In the genomic region with DNA sequence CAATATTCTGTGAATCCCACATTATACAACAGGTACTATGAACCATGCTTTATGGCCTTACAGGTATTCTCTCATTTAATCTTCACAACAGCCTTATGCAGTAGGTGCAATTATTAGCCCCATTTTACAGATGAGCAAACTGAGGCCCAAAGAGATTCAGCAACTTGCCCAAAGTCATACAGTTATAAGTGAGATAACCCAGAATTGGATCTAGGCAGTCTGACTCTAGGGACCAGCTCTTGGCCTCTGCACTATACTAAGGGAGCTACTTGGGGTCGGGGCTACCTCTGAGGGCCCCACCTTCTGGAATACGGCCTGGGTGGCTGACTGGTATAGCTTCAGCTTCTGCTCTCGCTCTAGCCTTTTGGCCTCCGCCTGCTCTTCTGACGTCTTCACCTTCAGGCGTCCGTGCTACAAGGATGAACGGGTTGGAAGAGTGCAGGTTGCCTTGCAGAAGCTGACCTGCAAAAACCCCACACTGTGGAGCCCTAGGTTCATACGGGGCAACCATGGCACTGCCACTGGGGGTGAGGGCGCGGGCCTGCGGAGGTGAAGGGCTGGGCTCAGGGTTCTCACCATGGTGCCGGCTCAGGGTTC, we compare ENCODE assay signal across 8 cellular contexts. TPM values are rescaled to one million over a fixed set of nuclear protein-coding genes. Genes with fewer than 3 reads are reported as not detected.
DNase-seq lines count a peak whose midpoint lies in the region; ATAC-seq, FAIRE-seq and TF ChIP-seq lines count a peak whose summit lies in the region.

No MANE protein-coding gene starts in this region.

- H3K27me3 ChIP-seq in iPS-18a (ENCODE audit: control insufficient read depth, insufficient read depth, low read length), result no peaks in the 10 kb centered on the region
- no peaks in the 10 kb centered on the region for H3K27me3 ChIP-seq in stomach smooth muscle (ENCODE audit: control insufficient read depth in 1 of 2, insufficient read depth in 2 of 2, low read length in 2 of 2)

- peak overlapping the region; percentile 88 for H3K27ac Mint-ChIP-seq in activated T-cell treated with anti-CD3 and anti-CD28 coated beads, Interleukin-2, amount 50 U/mL, for 72 hours
- peak overlapping the region; percentile 94 for H3K27ac Mint-ChIP-seq in activated CD8-positive, alpha-beta T cell treated with anti-CD3 and anti-CD28 coated beads for 36 hours

- CTCF ChIA-PET in activated CD8-positive, alpha-beta T cell treated with anti-CD3 and anti-CD28 coated beads for 36 hours (lab: Charles Lee), result interaction anchor here (0.7 to 5.4 kb wide), 19 partner anchors 8 to 166 kb away, joined by 3 to 66 read pairs (median 7); a partner anchor contains a TSS

- no peaks in the 10 kb centered on the region for H3K27me3 Mint-ChIP-seq in activated T-cell treated with anti-CD3 and anti-CD28 coated beads, Interleukin-2, amount 50 U/mL, for 72 hours (ENCODE audit: low read depth)
- H3K27me3 Mint-ChIP-seq in activated CD8-positive, alpha-beta T cell treated with anti-CD3 and anti-CD28 coated beads for 36 hours, result no peaks in the 10 kb centered on the region

- peaks cover 2 to 4% of the 10 kb centered on the region in 2 donors for H3K36me3 Mint-ChIP-seq in activated T-cell treated with anti-CD3 and anti-CD28 coated beads, Interleukin-2, amount 50 U/mL, for 72 hours (ENCODE audit: insufficient read depth in 2 of 2)
- H3K36me3 Mint-ChIP-seq in activated CD8-positive, alpha-beta T cell treated with anti-CD3 and anti-CD28 coated beads for 36 hours (ENCODE audit: low read depth), result peaks cover 21% of the 10 kb centered on the region

- H3K4me3 Mint-ChIP-seq in activated T-cell treated with anti-CD3 and anti-CD28 coated beads, Interleukin-2, amount 50 U/mL, for 72 hours, result peak overlapping the region; percentile 75 to 83
- H3K4me3 Mint-ChIP-seq in activated CD8-positive, alpha-beta T cell treated with anti-CD3 and anti-CD28 coated beads for 36 hours, result peak overlapping the region; percentile 82

- peaks cover 9% of the 10 kb centered on the region for H3K36me3 ChIP-seq in iPS-18a (ENCODE audit: control insufficient read depth, low read depth, low read length)
- H3K36me3 ChIP-seq in stomach smooth muscle (ENCODE audit: control insufficient read depth in 2 of 2, insufficient read depth in 2 of 2, low read length in 2 of 2), result peaks cover 4 to 15% of the 10 kb centered on the region in 2 donors

- H3K27ac ChIP-seq in iPS-18a (ENCODE audit: low read length) (peak overlapping the region; percentile 89), stomach smooth muscle (ENCODE audit: low read length) (peak overlapping the region; percentile 94)

- FAIRE-seq in D721Med (lab: Jason Lieb, UNC), result no peak

- TF ChIP-seq CTCF in activated CD8-positive, alpha-beta T cell treated with anti-CD3 and anti-CD28 coated beads for 36 hours (IDR thresholded peaks at IDR 0.05), result no peak
- TF ChIP-seq CTCF in D721Med (IDR thresholded peaks at IDR 0.05; ENCODE audit: insufficient read depth, missing control alignments), result no peak

- intact Hi-C loops in activated CD8-positive, alpha-beta T cell treated with anti-CD3 and anti-CD28 coated beads for 36 hours (cut with micrococcal nuclease), result loop anchor here (2.0 kb wide), 1 partner anchor 24 kb away; no protein-coding TSS in a partner anchor
- intact Hi-C loops in head of caudate nucleus (cut with DNase I), result no loop called here

- H3K9me3 ChIP-seq in iPS-18a (ENCODE audit: control insufficient read depth, low read depth, low read length), result no peaks in the 10 kb centered on the region
- no peaks in the 10 kb centered on the region for H3K9me3 ChIP-seq in stomach smooth muscle (ENCODE audit: control insufficient read depth in 2 of 2, low read length in 2 of 2)

- no peak for DNase-seq in activated T-cell treated with anti-CD3 and anti-CD28 coated beads, Interleukin-2, amount 50 U/mL, for 72 hours
- DNase-seq in activated T-cell treated with anti-CD3 and anti-CD28 coated beads, Interleukin-2, amount 50 U/mL, for 1 hour, result no peak
- no peak for DNase-seq in activated CD8-positive, alpha-beta T cell treated with anti-CD3 and anti-CD28 coated beads for 36 hours
- DNase-seq in head of caudate nucleus, result no peak
- no peak for DNase-seq in D721Med (ENCODE audit: insufficient read length, low spot score)
- no peak for DNase-seq in activated gamma-delta T cell (lab: John Stamatoyannopoulos, UW)

- H3K9ac ChIP-seq in iPS-18a (ENCODE audit: low read length) (peak overlapping the region; percentile 95), stomach smooth muscle (ENCODE audit: low read length in 2 of 2) (peak overlapping the region; percentile 96 to 97)

- H3K9me3 Mint-ChIP-seq in activated T-cell treated with anti-CD3 and anti-CD28 coated beads, Interleukin-2, amount 50 U/mL, for 72 hours, result no peaks in the 10 kb centered on the region
- no peaks in the 10 kb centered on the region for H3K9me3 Mint-ChIP-seq in activated CD8-positive, alpha-beta T cell treated with anti-CD3 and anti-CD28 coated beads for 36 hours

- no peak for ATAC-seq in activated T-cell treated with anti-CD3 and anti-CD28 coated beads, Interleukin-2, amount 50 U/mL, for 72 hours (replicated peaks in 1 of 2)
- no peak for ATAC-seq in activated CD8-positive, alpha-beta T cell treated with anti-CD3 and anti-CD28 coated beads for 36 hours

- peaks cover 52% of the 10 kb centered on the region for H3K4me1 Mint-ChIP-seq in activated T-cell treated with anti-CD3 and anti-CD28 coated beads, Interleukin-2, amount 50 U/mL, for 72 hours (ENCODE audit: low read depth)
- peaks cover 39% of the 10 kb centered on the region for H3K4me1 Mint-ChIP-seq in activated CD8-positive, alpha-beta T cell treated with anti-CD3 and anti-CD28 coated beads for 36 hours (ENCODE audit: low read depth)

- H3K4me3 ChIP-seq in iPS-18a (ENCODE audit: low read length), result peak overlapping the region; percentile 95
- H3K4me3 ChIP-seq in stomach smooth muscle (ENCODE audit: low read length in 2 of 2), result peak overlapping the region; percentile 65 to 94

- POLR2A ChIA-PET in activated CD8-positive, alpha-beta T cell treated with anti-CD3 and anti-CD28 coated beads for 36 hours (lab: Charles Lee), result interaction anchor here (0.6 to 4.7 kb wide), 22 partner anchors 9 to 146 kb away, joined by 3 to 21 read pairs (median 4); a partner anchor contains a TSS

- H3K4me1 ChIP-seq in iPS-18a (ENCODE audit: control insufficient read depth, low read depth, low read length) (no peaks in the 10 kb centered on the region), stomach smooth muscle (ENCODE audit: control insufficient read depth, insufficient read depth, low read length) (peaks cover 9% of the 10 kb centered on the region)

RNA-seq across cellular contexts. Expression of a gene that starts 0.8 kb away (rescaled TPM):
- total RNA-seq in activated T-cell treated with anti-CD3 and anti-CD28 coated beads, Interleukin-2, amount 50 U/mL, for 72 hours, result 10 to 100 TPM; 53.8 to 56.2 TPM
- total RNA-seq in activated CD8-positive, alpha-beta T cell treated with anti-CD3 and anti-CD28 coated beads for 36 hours, result 10 to 100 TPM; 37.6 to 42.7 TPM

RNA-seq across cellular contexts. Expression of a gene that starts 7.7 kb away (rescaled TPM):
- total RNA-seq in activated T-cell treated with anti-CD3 and anti-CD28 coated beads, Interleukin-2, amount 50 U/mL, for 72 hours, result 10 to 100 TPM in 1 of 2 donors, 1 to 10 TPM in 1; 9.3 to 14.0 TPM
- 1 to 10 TPM; 3.0 to 3.1 TPM for total RNA-seq in activated CD8-positive, alpha-beta T cell treated with anti-CD3 and anti-CD28 coated beads for 36 hours

RNA-seq across cellular contexts. Expression of a gene that starts 28.2 kb away (rescaled TPM):
- total RNA-seq in activated T-cell treated with anti-CD3 and anti-CD28 coated beads, Interleukin-2, amount 50 U/mL, for 72 hours, result 100 to 1,000 TPM in 1 of 2 donors, 10 to 100 TPM in 1; 87.7 to 103 TPM
- total RNA-seq in activated CD8-positive, alpha-beta T cell treated with anti-CD3 and anti-CD28 coated beads for 36 hours, result 10 to 100 TPM; 77.4 to 84.9 TPM

RNA-seq across cellular contexts. Expression of a gene that starts 28.9 kb away (rescaled TPM):
- 10 to 100 TPM; 28.5 to 29.0 TPM for total RNA-seq in activated T-cell treated with anti-CD3 and anti-CD28 coated beads, Interleukin-2, amount 50 U/mL, for 72 hours
- total RNA-seq in activated CD8-positive, alpha-beta T cell treated with anti-CD3 and anti-CD28 coated beads for 36 hours, result 10 to 100 TPM; 11.9 to 13.6 TPM

RNA-seq across cellular contexts. Expression of a gene that starts 29.0 kb away (rescaled TPM):
- total RNA-seq in activated T-cell treated with anti-CD3 and anti-CD28 coated beads, Interleukin-2, amount 50 U/mL, for 72 hours, result 10 to 100 TPM; 31.7 to 34.0 TPM
- total RNA-seq in activated CD8-positive, alpha-beta T cell treated with anti-CD3 and anti-CD28 coated beads for 36 hours, result 10 to 100 TPM; 33.5 to 33.6 TPM
